16 cellular contexts compared by ENCODE assay signal in genomic region chr1:15213333-15213732, GRCh38. TPM values are rescaled to one million over a fixed set of nuclear protein-coding genes. Genes with fewer than 3 reads are reported as not detected.
DNase-seq lines count a peak whose midpoint lies in the region; ATAC-seq and TF ChIP-seq lines count a peak whose summit lies in the region.
"Had no signal": no experiment of that assay in that cellular context is flagged by ENCODE, and none has a peak within 500 bp of the region (broad histone marks: within the 10 kb centered on the region; RNA-seq: fewer than 3 reads in every experiment).

No MANE protein-coding gene starts in this region.

- H3K9me3 ChIP-seq in lower lobe of right lung (no peaks in the 10 kb centered on the region), testis (no peaks in the 10 kb centered on the region), A673 (ENCODE audit: low read depth, low read length, poor library complexity, severe bottlenecking) (no peaks in the 10 kb centered on the region)

- WGBS in testis, 2 donors = 22 to 50% methylated on average over 6 of the region's 6 CpGs

- H3K4me3 ChIP-seq in lower lobe of right lung (no peak overlapping the region), testis (no peak overlapping the region), A673 (ENCODE audit: low read depth, low read length, poor library complexity, severe bottlenecking) (no peak overlapping the region)

- no peak for DNase-seq in HFFc6
- DNase-seq in chondrocyte (ENCODE audit: low spot score) = no peak
- no peak for DNase-seq in lower lobe of right lung
- peak; percentile 70 for DNase-seq in testis
- DNase-seq in A673 (ENCODE audit: low spot score) = no peak
- no peak for DNase-seq in activated CD4-positive, alpha-beta T cell treated with anti-CD3 and anti-CD28 coated beads, Interleukin-2, amount 50 U/mL, for 4 hours
- DNase-seq: activated T-cell treated with anti-CD3 and anti-CD28 coated beads, Interleukin-2, amount 50 U/mL, for 48 hours; CD4-positive, alpha-beta T cell; hypothalamus; mesendoderm; NCI-H226; stimulated activated CD4-positive, alpha-beta T cell treated with anti-CD3 and anti-CD28 coated beads, Interleukin-2, amount 100 ng/mL, for 48 hours; T-helper 1 cell had no signal

- no TSS peak for BruUV-seq in A673 (replicated peaks; lab: Mats Ljungman, UMichigan)

- H3K27ac ChIP-seq in lower lobe of right lung (peak overlapping the region; percentile 34), testis (peak overlapping the region; percentile 24 to 84), A673 (ENCODE audit: low read depth, low read length, poor library complexity, severe bottlenecking) (no peak overlapping the region)

- ATAC-seq in lower lobe of right lung (no peak), GM18505 (IDR thresholded peaks at IDR 0.05; ENCODE audit: unreplicated experiment) (no peak)
- no peak for ATAC-seq in activated CD4-positive, CD25-positive, alpha-beta regulatory T cell treated with anti-CD3 and anti-CD28 coated beads, Interleukin-2, amount 50 U/mL, for 24 hours

- H3K9me3 Mint-ChIP-seq in HFFc6 (no peaks in the 10 kb centered on the region), chondrocyte (ENCODE audit: low read depth) (no peaks in the 10 kb centered on the region)
- H3K9me3 Mint-ChIP-seq: CD4-positive, alpha-beta T cell; stimulated activated memory B cell treated with anti-CD40 and anti-IgM and Interleukin-4, amounts not matched to agents 10 μg/mL and 1 μg/mL and 100 μg/mL, for 72 hours had no signal

- POLR2A ChIA-PET in A673 (lab: Charles Lee; ENCODE audit: low non-redundant PET) = no interaction called here

- CTCF ChIA-PET in A673 (lab: Charles Lee) = interaction anchor here (0.7 kb wide), 1 partner anchor 166 kb away, joined by 4 read pairs; no protein-coding TSS in a partner anchor

- H3K27me3 ChIP-seq in lower lobe of right lung (ENCODE audit: low read depth) (no peaks in the 10 kb centered on the region), testis (no peaks in the 10 kb centered on the region), A673 (replicated peaks; ENCODE audit: insufficient read depth, low read depth, low read length, poor library complexity) (no peaks in the 10 kb centered on the region)

- intact Hi-C loops in lower lobe of right lung (cut with DNase I) (no loop called here), testis (cut with DNase I; ENCODE audit: low total_unique reads) (no loop called here), A673 (cut with micrococcal nuclease; ENCODE audit: unreplicated experiment) (no loop called here)

- H3K36me3 ChIP-seq in lower lobe of right lung (no peaks in the 10 kb centered on the region), testis (ENCODE audit: low read depth, missing control alignments) (no peaks in the 10 kb centered on the region), A673 (ENCODE audit: insufficient read depth, low read length, poor library complexity, severe bottlenecking) (no peaks in the 10 kb centered on the region)

- H3K4me1 ChIP-seq in lower lobe of right lung (peaks cover 51% of the 10 kb centered on the region), testis (peaks cover 54% of the 10 kb centered on the region), A673 (ENCODE audit: insufficient read depth, low read length, poor library complexity, severe bottlenecking) (no peaks in the 10 kb centered on the region)

- H3K27ac Mint-ChIP-seq in HFFc6 (peak overlapping the region; percentile 58; the same call in 1 of the 2 replicates), chondrocyte (ENCODE audit: unreplicated experiment) (peak overlapping the region; percentile 59)
- H3K27ac Mint-ChIP-seq: CD4-positive, alpha-beta T cell; stimulated activated memory B cell treated with anti-CD40 and anti-IgM and Interleukin-4, amounts not matched to agents 10 μg/mL and 1 μg/mL and 100 μg/mL, for 72 hours had no signal

- no peak overlapping the region for H3K4me3 Mint-ChIP-seq in HFFc6
- no peak overlapping the region for H3K4me3 Mint-ChIP-seq in chondrocyte (ENCODE audit: unreplicated experiment)
- H3K4me3 Mint-ChIP-seq: CD4-positive, alpha-beta T cell; stimulated activated memory B cell treated with anti-CD40 and anti-IgM and Interleukin-4, amounts not matched to agents 10 μg/mL and 1 μg/mL and 100 μg/mL, for 72 hours had no signal

- H3K36me3 Mint-ChIP-seq in HFFc6 (ENCODE audit: low read depth) = no peaks in the 10 kb centered on the region
- peaks cover 1% of the 10 kb centered on the region for H3K36me3 Mint-ChIP-seq in chondrocyte (ENCODE audit: low read depth)
- H3K36me3 Mint-ChIP-seq: stimulated activated memory B cell treated with anti-CD40 and anti-IgM and Interleukin-4, amounts not matched to agents 10 μg/mL and 1 μg/mL and 100 μg/mL, for 72 hours had no signal

- H3K4me1 Mint-ChIP-seq in HFFc6 (ENCODE audit: low read depth) (peaks cover 33% of the 10 kb centered on the region), chondrocyte (ENCODE audit: low read depth) (peaks cover 43% of the 10 kb centered on the region)
- H3K4me1 Mint-ChIP-seq: stimulated activated memory B cell treated with anti-CD40 and anti-IgM and Interleukin-4, amounts not matched to agents 10 μg/mL and 1 μg/mL and 100 μg/mL, for 72 hours had no signal

- H3K27me3 Mint-ChIP-seq in HFFc6 (ENCODE audit: insufficient read depth) (0 out of 2 replicates have a peak, but pooled peaks cover 1% of the 10 kb centered on the region), chondrocyte (ENCODE audit: low read depth) (no peaks in the 10 kb centered on the region)

- no peak for TF ChIP-seq CTCF in HFFc6 (IDR thresholded peaks at IDR 0.05)
- no peak for TF ChIP-seq CTCF in chondrocyte (IDR thresholded peaks at IDR 0.05)
- TF ChIP-seq CTCF in lower lobe of right lung (IDR thresholded peaks at IDR 0.05) = no peak
- no peak for TF ChIP-seq CTCF in testis (IDR thresholded peaks at IDR 0.05)
- no peak for TF ChIP-seq CTCF in A673 (conservative IDR thresholded peaks at IDR 0.05; ENCODE audit: low read depth, low read length)

- no peak for TF ChIP-seq POLR2A in testis (IDR thresholded peaks at IDR 0.05)
- no peak for TF ChIP-seq POLR2A in GM18505 (IDR thresholded peaks at IDR 0.05; ENCODE audit: borderline replicate concordance, extremely low read depth, insufficient read depth, insufficient read length)

RNA-seq across cellular contexts. Expression of gene FHAD1, which starts 33.7 kb away (rescaled TPM):
- total RNA-seq in HFFc6 (2021; fragmentation: NEBNext Ultra II Directional; extraction: Animal tissue kit (Norgen Biotek cat#: 25700)) = under 1 TPM in 2 of 6 experiments, not detected in 4; 0.16 to 0.25 TPM
- total RNA-seq in chondrocyte = not detected in 3 replicates
- 14.3 TPM for total RNA-seq in lower lobe of right lung
- 10 to 100 TPM; 22.0 to 73.3 TPM for total RNA-seq in testis
- polyA plus RNA-seq in testis (ENCODE audit: insufficient read depth, low read depth, low replicate concordance) = 59.0 TPM
- total RNA-seq in A673 (2021) = 2.0 and 2.7 TPM in 2 replicates
- total RNA-seq: CD4-positive, alpha-beta T cell had no signal

RNA-seq across cellular contexts. Expression of gene TMEM51, which starts 59.8 kb away (rescaled TPM):
- 1 to 10 TPM; 4.8 to 6.8 (median 6.6) TPM for total RNA-seq in HFFc6 (2021; fragmentation: NEBNext Ultra II Directional; extraction: Animal tissue kit (Norgen Biotek cat#: 25700))
- total RNA-seq in chondrocyte (0.82 to 1.9 TPM (median 1.8 TPM) in 3 replicates), lower lobe of right lung (18.4 TPM), testis (1 to 10 TPM; 5.3 to 7.9 TPM), A673 (2021) (1.7 TPM in 2 replicates)
- polyA plus RNA-seq in testis (ENCODE audit: insufficient read depth, low read depth, low replicate concordance) = 5.3 TPM
- total RNA-seq: CD4-positive, alpha-beta T cell had no signal
